ENCODE assay signal across 1 cellular context in the genomic region with DNA sequence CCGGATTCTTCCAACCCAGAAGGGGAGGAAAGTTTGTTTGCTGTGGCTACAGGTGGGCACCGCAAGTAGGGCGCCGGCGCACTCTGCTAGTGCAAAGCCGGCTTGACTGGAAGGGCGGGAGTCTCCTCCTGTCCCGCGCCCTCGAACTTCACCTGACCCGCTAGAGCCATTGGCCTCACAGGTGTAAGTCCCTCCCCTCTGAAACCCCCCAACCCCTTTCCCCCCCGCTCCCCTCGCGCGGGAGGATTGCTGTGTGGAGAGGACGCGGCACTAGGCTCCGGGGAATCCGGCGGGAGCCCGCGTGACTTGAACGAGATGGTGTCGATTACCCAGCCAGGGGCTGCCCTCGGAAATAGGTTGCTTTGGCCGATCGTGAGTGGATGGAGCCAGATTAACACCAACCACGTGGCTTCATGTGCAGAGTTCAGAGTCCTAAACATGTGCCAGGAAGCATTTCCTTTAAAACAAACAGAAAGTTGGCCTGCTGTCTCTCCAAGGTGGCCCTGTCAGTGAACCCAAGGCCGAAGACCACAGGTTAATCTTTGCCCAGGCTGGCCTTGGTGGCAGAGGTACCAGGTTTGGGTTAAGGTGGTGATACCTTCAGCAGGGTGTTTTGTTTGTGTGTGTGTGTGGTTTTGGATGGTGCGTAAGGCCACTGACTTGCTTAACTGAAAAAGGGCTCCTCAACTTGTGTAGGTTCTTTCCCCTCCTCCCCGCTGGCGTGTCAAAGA.
TF ChIP-seq lines count a peak whose summit lies in the region.

No MANE protein-coding gene starts in this region.

TF ChIP-seq in HepG2, 621 proteins besides CTCF, POLR2A, EP300 and RAD21 (continued from another document and continues in another):
- TF ChIP-seq, protein P1, sequence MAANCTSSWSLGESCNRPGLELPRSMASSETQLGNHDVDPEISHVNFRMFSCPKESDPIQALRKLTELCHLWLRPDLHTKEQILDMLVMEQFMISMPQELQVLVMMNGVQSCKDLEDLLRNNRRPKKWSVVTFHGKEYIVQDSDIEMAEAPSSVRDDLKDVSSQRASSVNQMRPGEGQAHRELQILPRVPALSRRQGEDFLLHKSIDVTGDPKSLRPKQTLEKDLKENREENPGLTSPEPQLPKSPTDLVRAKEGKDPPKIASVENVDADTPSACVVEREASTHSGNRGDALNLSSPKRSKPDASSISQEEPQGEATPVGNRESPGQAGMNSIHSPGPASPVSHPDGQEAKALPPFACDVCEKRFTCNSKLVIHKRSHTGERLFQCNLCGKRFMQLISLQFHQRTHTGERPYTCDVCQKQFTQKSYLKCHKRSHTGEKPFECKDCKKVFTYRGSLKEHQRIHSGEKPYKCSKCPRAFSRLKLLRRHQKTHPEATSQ (CRISPR knock-in tag; IDR thresholded peaks at IDR 0.05; ENCODE audit: borderline replicate concordance) = peak; percentile 78
- TF ChIP-seq MEIS2 (CRISPR knock-in tag; IDR thresholded peaks at IDR 0.05) = peak; percentile 89
- TF ChIP-seq ZNF333 (CRISPR knock-in tag; IDR thresholded peaks at IDR 0.05; ENCODE audit: borderline replicate concordance) = 0 out of 2 replicates have a peak, but pooled peaks have one; percentile 13
- 0 out of 2 replicates have a peak, but pooled peaks have one; percentile 57 for TF ChIP-seq ZNF253 (CRISPR knock-in tag; IDR thresholded peaks at IDR 0.05; ENCODE audit: borderline replicate concordance)
- TF ChIP-seq, protein P2, sequence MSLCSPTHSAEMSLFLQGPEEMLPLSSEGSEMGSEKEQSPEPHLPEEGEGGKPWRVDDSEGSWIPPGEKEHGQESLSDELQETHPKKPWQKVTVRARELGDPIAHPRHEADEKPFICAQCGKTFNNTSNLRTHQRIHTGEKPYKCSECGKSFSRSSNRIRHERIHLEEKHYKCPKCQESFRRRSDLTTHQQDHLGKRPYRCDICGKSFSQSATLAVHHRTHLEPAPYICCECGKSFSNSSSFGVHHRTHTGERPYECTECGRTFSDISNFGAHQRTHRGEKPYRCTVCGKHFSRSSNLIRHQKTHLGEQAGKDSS (CRISPR knock-in tag; IDR thresholded peaks at IDR 0.05; ENCODE audit: borderline replicate concordance, low read depth) = no peak; the same call in 1 of the 2 replicates
- TF ChIP-seq, protein P3, sequence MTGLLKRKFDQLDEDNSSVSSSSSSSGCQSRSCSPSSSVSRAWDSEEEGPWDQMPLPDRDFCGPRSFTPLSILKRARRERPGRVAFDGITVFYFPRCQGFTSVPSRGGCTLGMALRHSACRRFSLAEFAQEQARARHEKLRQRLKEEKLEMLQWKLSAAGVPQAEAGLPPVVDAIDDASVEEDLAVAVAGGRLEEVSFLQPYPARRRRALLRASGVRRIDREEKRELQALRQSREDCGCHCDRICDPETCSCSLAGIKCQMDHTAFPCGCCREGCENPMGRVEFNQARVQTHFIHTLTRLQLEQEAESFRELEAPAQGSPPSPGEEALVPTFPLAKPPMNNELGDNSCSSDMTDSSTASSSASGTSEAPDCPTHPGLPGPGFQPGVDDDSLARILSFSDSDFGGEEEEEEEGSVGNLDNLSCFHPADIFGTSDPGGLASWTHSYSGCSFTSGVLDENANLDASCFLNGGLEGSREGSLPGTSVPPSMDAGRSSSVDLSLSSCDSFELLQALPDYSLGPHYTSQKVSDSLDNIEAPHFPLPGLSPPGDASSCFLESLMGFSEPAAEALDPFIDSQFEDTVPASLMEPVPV (CRISPR knock-in tag; IDR thresholded peaks at IDR 0.05) = peak; percentile 89
- TF ChIP-seq ZSCAN12 (CRISPR knock-in tag; IDR thresholded peaks at IDR 0.05) = peak; percentile 59; the same call in 1 of the 2 replicates
- no peak for TF ChIP-seq THYN1 (CRISPR knock-in tag; IDR thresholded peaks at IDR 0.05; ENCODE audit: borderline replicate concordance, low read depth)
- TF ChIP-seq NCOR1 (IDR thresholded peaks at IDR 0.05; ENCODE audit: borderline replicate concordance, low read length) = peak; percentile 94
- TF ChIP-seq, protein P4, sequence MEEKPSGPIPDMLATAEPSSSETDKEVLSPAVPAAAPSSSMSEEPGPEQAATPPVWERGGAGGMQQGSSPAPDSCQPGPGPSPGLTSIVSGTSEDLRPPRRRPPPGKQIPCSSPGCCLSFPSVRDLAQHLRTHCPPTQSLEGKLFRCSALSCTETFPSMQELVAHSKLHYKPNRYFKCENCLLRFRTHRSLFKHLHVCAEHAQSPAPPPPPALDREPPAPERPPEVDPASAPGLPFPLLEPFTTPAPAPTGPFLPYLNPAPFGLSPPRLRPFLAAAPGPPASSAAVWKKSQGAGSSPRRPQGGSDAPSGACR (CRISPR knock-in tag; IDR thresholded peaks at IDR 0.05) = peak; percentile 91; the same call in 1 of the 2 replicates
- TF ChIP-seq ZNF570 (CRISPR knock-in tag; IDR thresholded peaks at IDR 0.05; ENCODE audit: borderline replicate concordance) = no peak
- no peak for TF ChIP-seq MZF1 (CRISPR knock-in tag; IDR thresholded peaks at IDR 0.05; ENCODE audit: borderline replicate concordance)
- peak; percentile 95 for TF ChIP-seq SNAPC2 (CRISPR knock-in tag; IDR thresholded peaks at IDR 0.05)
- TF ChIP-seq, protein P5, sequence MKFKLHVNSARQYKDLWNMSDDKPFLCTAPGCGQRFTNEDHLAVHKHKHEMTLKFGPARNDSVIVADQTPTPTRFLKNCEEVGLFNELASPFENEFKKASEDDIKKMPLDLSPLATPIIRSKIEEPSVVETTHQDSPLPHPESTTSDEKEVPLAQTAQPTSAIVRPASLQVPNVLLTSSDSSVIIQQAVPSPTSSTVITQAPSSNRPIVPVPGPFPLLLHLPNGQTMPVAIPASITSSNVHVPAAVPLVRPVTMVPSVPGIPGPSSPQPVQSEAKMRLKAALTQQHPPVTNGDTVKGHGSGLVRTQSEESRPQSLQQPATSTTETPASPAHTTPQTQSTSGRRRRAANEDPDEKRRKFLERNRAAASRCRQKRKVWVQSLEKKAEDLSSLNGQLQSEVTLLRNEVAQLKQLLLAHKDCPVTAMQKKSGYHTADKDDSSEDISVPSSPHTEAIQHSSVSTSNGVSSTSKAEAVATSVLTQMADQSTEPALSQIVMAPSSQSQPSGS (CRISPR knock-in tag; IDR thresholded peaks at IDR 0.05) = peak; percentile 66; the same call in 1 of the 2 replicates
- no peak for TF ChIP-seq ZNF7 (CRISPR knock-in tag; IDR thresholded peaks at IDR 0.05)
- TF ChIP-seq SRF (IDR thresholded peaks at IDR 0.05; ENCODE audit: low read depth, low read length) = no peak
- TF ChIP-seq ZNF816 (CRISPR knock-in tag; IDR thresholded peaks at IDR 0.05; ENCODE audit: borderline replicate concordance) = no peak; the same call in 1 of the 2 replicates
- TF ChIP-seq ATM (IDR thresholded peaks at IDR 0.05; ENCODE audit: borderline replicate concordance) = no peak
- TF ChIP-seq, protein P6, sequence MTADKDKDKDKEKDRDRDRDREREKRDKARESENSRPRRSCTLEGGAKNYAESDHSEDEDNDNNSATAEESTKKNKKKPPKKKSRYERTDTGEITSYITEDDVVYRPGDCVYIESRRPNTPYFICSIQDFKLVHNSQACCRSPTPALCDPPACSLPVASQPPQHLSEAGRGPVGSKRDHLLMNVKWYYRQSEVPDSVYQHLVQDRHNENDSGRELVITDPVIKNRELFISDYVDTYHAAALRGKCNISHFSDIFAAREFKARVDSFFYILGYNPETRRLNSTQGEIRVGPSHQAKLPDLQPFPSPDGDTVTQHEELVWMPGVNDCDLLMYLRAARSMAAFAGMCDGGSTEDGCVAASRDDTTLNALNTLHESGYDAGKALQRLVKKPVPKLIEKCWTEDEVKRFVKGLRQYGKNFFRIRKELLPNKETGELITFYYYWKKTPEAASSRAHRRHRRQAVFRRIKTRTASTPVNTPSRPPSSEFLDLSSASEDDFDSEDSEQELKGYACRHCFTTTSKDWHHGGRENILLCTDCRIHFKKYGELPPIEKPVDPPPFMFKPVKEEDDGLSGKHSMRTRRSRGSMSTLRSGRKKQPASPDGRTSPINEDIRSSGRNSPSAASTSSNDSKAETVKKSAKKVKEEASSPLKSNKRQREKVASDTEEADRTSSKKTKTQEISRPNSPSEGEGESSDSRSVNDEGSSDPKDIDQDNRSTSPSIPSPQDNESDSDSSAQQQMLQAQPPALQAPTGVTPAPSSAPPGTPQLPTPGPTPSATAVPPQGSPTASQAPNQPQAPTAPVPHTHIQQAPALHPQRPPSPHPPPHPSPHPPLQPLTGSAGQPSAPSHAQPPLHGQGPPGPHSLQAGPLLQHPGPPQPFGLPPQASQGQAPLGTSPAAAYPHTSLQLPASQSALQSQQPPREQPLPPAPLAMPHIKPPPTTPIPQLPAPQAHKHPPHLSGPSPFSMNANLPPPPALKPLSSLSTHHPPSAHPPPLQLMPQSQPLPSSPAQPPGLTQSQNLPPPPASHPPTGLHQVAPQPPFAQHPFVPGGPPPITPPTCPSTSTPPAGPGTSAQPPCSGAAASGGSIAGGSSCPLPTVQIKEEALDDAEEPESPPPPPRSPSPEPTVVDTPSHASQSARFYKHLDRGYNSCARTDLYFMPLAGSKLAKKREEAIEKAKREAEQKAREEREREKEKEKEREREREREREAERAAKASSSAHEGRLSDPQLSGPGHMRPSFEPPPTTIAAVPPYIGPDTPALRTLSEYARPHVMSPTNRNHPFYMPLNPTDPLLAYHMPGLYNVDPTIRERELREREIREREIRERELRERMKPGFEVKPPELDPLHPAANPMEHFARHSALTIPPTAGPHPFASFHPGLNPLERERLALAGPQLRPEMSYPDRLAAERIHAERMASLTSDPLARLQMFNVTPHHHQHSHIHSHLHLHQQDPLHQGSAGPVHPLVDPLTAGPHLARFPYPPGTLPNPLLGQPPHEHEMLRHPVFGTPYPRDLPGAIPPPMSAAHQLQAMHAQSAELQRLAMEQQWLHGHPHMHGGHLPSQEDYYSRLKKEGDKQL (CRISPR knock-in tag; IDR thresholded peaks at IDR 0.05; ENCODE audit: low read depth) = peak; percentile 76
- no peak for TF ChIP-seq TCF7L2 (IDR thresholded peaks at IDR 0.05; ENCODE audit: low read depth, low read length)
- TF ChIP-seq FIP1L1 (IDR thresholded peaks at IDR 0.05; ENCODE audit: borderline replicate concordance, insufficient read depth, low read depth, low read length) = no peak
- TF ChIP-seq, protein P7, sequence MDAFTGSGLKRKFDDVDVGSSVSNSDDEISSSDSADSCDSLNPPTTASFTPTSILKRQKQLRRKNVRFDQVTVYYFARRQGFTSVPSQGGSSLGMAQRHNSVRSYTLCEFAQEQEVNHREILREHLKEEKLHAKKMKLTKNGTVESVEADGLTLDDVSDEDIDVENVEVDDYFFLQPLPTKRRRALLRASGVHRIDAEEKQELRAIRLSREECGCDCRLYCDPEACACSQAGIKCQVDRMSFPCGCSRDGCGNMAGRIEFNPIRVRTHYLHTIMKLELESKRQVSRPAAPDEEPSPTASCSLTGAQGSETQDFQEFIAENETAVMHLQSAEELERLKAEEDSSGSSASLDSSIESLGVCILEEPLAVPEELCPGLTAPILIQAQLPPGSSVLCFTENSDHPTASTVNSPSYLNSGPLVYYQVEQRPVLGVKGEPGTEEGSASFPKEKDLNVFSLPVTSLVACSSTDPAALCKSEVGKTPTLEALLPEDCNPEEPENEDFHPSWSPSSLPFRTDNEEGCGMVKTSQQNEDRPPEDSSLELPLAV (CRISPR knock-in tag; conservative IDR thresholded peaks at IDR 0.05; ENCODE audit: low read depth) = no peak
- peak; percentile 75 for TF ChIP-seq FOSL2 (CRISPR knock-in tag; IDR thresholded peaks at IDR 0.05)
- peak; percentile 95 for TF ChIP-seq TGIF2 (CRISPR knock-in tag; IDR thresholded peaks at IDR 0.05)
- no peak for TF ChIP-seq ZNF629 (CRISPR knock-in tag; conservative IDR thresholded peaks at IDR 0.05)
- TF ChIP-seq, protein P8, sequence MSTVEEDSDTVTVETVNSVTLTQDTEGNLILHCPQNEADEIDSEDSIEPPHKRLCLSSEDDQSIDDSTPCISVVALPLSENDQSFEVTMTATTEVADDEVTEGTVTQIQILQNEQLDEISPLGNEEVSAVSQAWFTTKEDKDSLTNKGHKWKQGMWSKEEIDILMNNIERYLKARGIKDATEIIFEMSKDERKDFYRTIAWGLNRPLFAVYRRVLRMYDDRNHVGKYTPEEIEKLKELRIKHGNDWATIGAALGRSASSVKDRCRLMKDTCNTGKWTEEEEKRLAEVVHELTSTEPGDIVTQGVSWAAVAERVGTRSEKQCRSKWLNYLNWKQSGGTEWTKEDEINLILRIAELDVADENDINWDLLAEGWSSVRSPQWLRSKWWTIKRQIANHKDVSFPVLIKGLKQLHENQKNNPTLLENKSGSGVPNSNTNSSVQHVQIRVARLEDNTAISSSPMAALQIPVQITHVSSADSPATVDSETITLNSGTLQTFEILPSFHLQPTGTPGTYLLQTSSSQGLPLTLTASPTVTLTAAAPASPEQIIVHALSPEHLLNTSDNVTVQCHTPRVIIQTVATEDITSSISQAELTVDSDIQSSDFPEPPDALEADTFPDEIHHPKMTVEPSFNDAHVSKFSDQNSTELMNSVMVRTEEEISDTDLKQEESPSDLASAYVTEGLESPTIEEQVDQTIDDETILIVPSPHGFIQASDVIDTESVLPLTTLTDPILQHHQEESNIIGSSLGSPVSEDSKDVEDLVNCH (CRISPR knock-in tag; IDR thresholded peaks at IDR 0.05) = no peak
- no peak for TF ChIP-seq AHR (CRISPR knock-in tag; IDR thresholded peaks at IDR 0.05)
- no peak for TF ChIP-seq ASH2L (IDR thresholded peaks at IDR 0.05; ENCODE audit: insufficient read length, low read depth, low read length)
- TF ChIP-seq, protein P9, sequence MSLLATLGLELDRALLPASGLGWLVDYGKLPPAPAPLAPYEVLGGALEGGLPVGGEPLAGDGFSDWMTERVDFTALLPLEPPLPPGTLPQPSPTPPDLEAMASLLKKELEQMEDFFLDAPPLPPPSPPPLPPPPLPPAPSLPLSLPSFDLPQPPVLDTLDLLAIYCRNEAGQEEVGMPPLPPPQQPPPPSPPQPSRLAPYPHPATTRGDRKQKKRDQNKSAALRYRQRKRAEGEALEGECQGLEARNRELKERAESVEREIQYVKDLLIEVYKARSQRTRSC (CRISPR knock-in tag; IDR thresholded peaks at IDR 0.05; ENCODE audit: low read depth) = no peak
- no peak for TF ChIP-seq KLF15 (CRISPR knock-in tag; IDR thresholded peaks at IDR 0.05; ENCODE audit: borderline replicate concordance)
- no peak for TF ChIP-seq ZNF83 (CRISPR knock-in tag; IDR thresholded peaks at IDR 0.05; ENCODE audit: borderline replicate concordance)
- TF ChIP-seq ARNT (IDR thresholded peaks at IDR 0.05) = no peak
- TF ChIP-seq, protein P10, sequence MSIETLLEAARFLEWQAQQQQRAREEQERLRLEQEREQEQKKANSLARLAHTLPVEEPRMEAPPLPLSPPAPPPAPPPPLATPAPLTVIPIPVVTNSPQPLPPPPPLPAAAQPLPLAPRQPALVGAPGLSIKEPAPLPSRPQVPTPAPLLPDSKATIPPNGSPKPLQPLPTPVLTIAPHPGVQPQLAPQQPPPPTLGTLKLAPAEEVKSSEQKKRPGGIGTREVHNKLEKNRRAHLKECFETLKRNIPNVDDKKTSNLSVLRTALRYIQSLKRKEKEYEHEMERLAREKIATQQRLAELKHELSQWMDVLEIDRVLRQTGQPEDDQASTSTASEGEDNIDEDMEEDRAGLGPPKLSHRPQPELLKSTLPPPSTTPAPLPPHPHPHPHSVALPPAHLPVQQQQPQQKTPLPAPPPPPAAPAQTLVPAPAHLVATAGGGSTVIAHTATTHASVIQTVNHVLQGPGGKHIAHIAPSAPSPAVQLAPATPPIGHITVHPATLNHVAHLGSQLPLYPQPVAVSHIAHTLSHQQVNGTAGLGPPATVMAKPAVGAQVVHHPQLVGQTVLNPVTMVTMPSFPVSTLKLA (IDR thresholded peaks at IDR 0.05) = peak; percentile 91
- TF ChIP-seq, protein P11, sequence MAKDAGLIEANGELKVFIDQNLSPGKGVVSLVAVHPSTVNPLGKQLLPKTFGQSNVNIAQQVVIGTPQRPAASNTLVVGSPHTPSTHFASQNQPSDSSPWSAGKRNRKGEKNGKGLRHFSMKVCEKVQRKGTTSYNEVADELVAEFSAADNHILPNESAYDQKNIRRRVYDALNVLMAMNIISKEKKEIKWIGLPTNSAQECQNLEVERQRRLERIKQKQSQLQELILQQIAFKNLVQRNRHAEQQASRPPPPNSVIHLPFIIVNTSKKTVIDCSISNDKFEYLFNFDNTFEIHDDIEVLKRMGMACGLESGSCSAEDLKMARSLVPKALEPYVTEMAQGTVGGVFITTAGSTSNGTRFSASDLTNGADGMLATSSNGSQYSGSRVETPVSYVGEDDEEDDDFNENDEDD (CRISPR knock-in tag; IDR thresholded peaks at IDR 0.05; ENCODE audit: borderline replicate concordance) = peak; percentile 88
- 0 out of 2 replicates have a peak, but pooled peaks have one; percentile 58 for TF ChIP-seq SMAD3 (CRISPR knock-in tag; IDR thresholded peaks at IDR 0.05)
